11 cellular contexts compared by ENCODE assay signal in genomic region chr21:41367598-41368360, GRCh38. TPM values are rescaled to one million over a fixed set of nuclear protein-coding genes. Genes with fewer than 3 reads are reported as not detected.
A peak's percentile ranks its signal among the peaks of the same experiment; 100 is the strongest.
DNase-seq lines count a peak whose midpoint lies in the region; ATAC-seq and TF ChIP-seq lines count a peak whose summit lies in the region.
"Had no signal": no experiment of that assay in that cellular context is flagged by ENCODE, and none has a peak within 500 bp of the region (broad histone marks: within the 10 kb centered on the region; RNA-seq: fewer than 3 reads in every experiment).

No MANE protein-coding gene starts in this region.

- H3K4me1 ChIP-seq in gastrocnemius medialis, result peaks cover 0 to 6% of the 10 kb centered on the region in 2 donors

- no peaks in the 10 kb centered on the region for H3K9me3 ChIP-seq in gastrocnemius medialis

- in situ Hi-C loops in GM13976 (cut with MboI; ENCODE audit: low sequenced_read_pairs, unreplicated experiment) (no loop called here), gastrocnemius medialis (cut with MboI; ENCODE audit: low sequenced_read_pairs in 4 of 4) (no loop called here)

- TF ChIP-seq CTCF in GM13976 (IDR thresholded peaks at IDR 0.05; ENCODE audit: borderline replicate concordance, control extremely low read depth, extremely low read depth, insufficient read depth, missing control alignments) (no peak), gastrocnemius medialis (IDR thresholded peaks at IDR 0.05 in 4 of 5, conservative IDR thresholded peaks at IDR 0.05 in 1 of 5) (no peak)

- TF ChIP-seq POLR2A in gastrocnemius medialis (IDR thresholded peaks at IDR 0.05), result no peak

- peaks cover 34 to 51% of the 10 kb centered on the region in 2 donors for H3K4me1 Mint-ChIP-seq in immature natural killer cell

- H3K27ac ChIP-seq in gastrocnemius medialis, result peak overlapping the region in 2 of 4 donors; percentile 68 to 78

- peaks cover 0 to 5% (median 5%) of the 10 kb centered on the region in 3 donors for H3K27me3 Mint-ChIP-seq in immature natural killer cell (ENCODE audit: low read depth in 3 of 3)

- DNase-seq in GM13976 (ENCODE audit: low spot score), result peak; percentile 84
- DNase-seq in immature natural killer cell, result no peak
- no peak for DNase-seq in gastrocnemius medialis
- no peak for DNase-seq in DMS53 (lab: John Stamatoyannopoulos, UW)
- DNase-seq in dedifferentiated amniotic fluid mesenchymal stem cell (ENCODE audit: extremely low spot score), result no peak
- no peak for DNase-seq in cortex of kidney (lab: John Stamatoyannopoulos, UW)

- H3K36me3 Mint-ChIP-seq in immature natural killer cell, result peaks cover 5 to 22% (median 20%) of the 10 kb centered on the region in 3 donors

- intact Hi-C loops in gastrocnemius medialis (cut with DNase I; ENCODE audit: low total_unique reads), result no loop called here

- no peaks in the 10 kb centered on the region for H3K36me3 ChIP-seq in gastrocnemius medialis

- peak overlapping the region in 5 of 6 donors; percentile 48 to 92 (median 76) for H3K27ac Mint-ChIP-seq in immature natural killer cell

- peak overlapping the region in 2 of 5 donors; percentile 23 to 87 for H3K4me3 Mint-ChIP-seq in immature natural killer cell

- ATAC-seq in GM19452 (IDR thresholded peaks at IDR 0.05; ENCODE audit: unreplicated experiment) (peak; percentile 64), HG03280 (IDR thresholded peaks at IDR 0.05; ENCODE audit: unreplicated experiment) (peak; percentile 64), gastrocnemius medialis (no peak)

- peaks cover 0 to 2% (median 0%) of the 10 kb centered on the region in 6 donors for H3K9me3 Mint-ChIP-seq in immature natural killer cell
- H3K9me3 Mint-ChIP-seq: nephron had no signal

- peaks cover 0 to 3% (median 0%) of the 10 kb centered on the region in 3 donors for H3K27me3 ChIP-seq in gastrocnemius medialis

- H3K4me3 ChIP-seq in gastrocnemius medialis, result no peak overlapping the region

RNA-seq across cellular contexts. Expression of gene MX2, which starts 6.0 kb away (rescaled TPM):
- 10 to 100 TPM in 2 of 3 donors, 1 to 10 TPM in 1; 4.0 to 24.2 (median 11.1) TPM for polyA plus RNA-seq in immature natural killer cell
- 1 to 10 TPM; 1.1 to 6.8 (median 2.2) TPM for total RNA-seq in gastrocnemius medialis
- total RNA-seq: endothelial cell of umbilical vein had no signal

RNA-seq across cellular contexts. Expression of gene FAM3B, which starts 51.2 kb away (rescaled TPM):
- polyA plus RNA-seq in immature natural killer cell, result not detected
- not detected for total RNA-seq in gastrocnemius medialis
- total RNA-seq: endothelial cell of umbilical vein, temporal lobe had no signal
- polyA plus RNA-seq: endothelial cell of umbilical vein had no signal

RNA-seq across cellular contexts. Expression of gene MX1, which starts 58.3 kb away (rescaled TPM):
- polyA plus RNA-seq in immature natural killer cell, result 10 to 100 TPM; 27.5 to 58.1 (median 32.1) TPM
- total RNA-seq in gastrocnemius medialis, result 1 to 10 TPM; 2.5 to 10.0 (median 5.7) TPM

Comparison
In these comparisons a context has a peak if more than half of its experiments do, and no peak if none do; other contexts are left out.
1. ATAC-seq: peak in GM19452 (single experiment) and HG03280 (single experiment); none in gastrocnemius medialis (0 of 2).